ENCODE assay signal across 12 cellular contexts in genomic region chr2:205731521-205731965, GRCh38. TPM values are rescaled to one million over a fixed set of nuclear protein-coding genes. Genes with fewer than 3 reads are reported as not detected.
DNase-seq lines count a peak whose midpoint lies in the region; ATAC-seq and TF ChIP-seq lines count a peak whose summit lies in the region.
"Had no signal": no experiment of that assay in that cellular context is flagged by ENCODE, and none has a peak within 500 bp of the region (broad histone marks: within the 10 kb centered on the region; RNA-seq: fewer than 3 reads in every experiment).

No MANE protein-coding gene starts in this region.

- peaks cover 15 to 26% (median 23%) of the 10 kb centered on the region in 3 experiments for H3K36me3 Mint-ChIP-seq in H9 (ENCODE audit: insufficient read depth in 1 of 3, low read depth in 3 of 3)
- H3K36me3 Mint-ChIP-seq: activated naive CD8-positive, alpha-beta T cell; stimulated activated memory B cell treated with anti-CD40 and anti-IgM and Interleukin-4, amounts not matched to agents 10 μg/mL and 1 μg/mL and 100 μg/mL, for 72 hours had no signal

- H3K9ac ChIP-seq in H9 (ENCODE audit: extremely low read depth, insufficient read length, low read length), result no peak overlapping the region

- TF ChIP-seq CTCF in H9 (conservative IDR thresholded peaks at IDR 0.05), result no peak

- no peak overlapping the region for H3K4ac ChIP-seq in H9 (ENCODE audit: low read depth, low read length)

- no peak overlapping the region for H2BK120ac ChIP-seq in H9 (ENCODE audit: low read depth, low read length, poor library complexity, severe bottlenecking)

- no peak overlapping the region for H2BK15ac ChIP-seq in H9 (ENCODE audit: low read depth, low read length)

- no peaks in the 10 kb centered on the region for H3K23me2 ChIP-seq in H9 (ENCODE audit: insufficient read length, low read depth, low read length, poor library complexity, severe bottlenecking)

- no peak overlapping the region for H2BK20ac ChIP-seq in H9 (ENCODE audit: low read depth, low read length, poor library complexity, severe bottlenecking)

- no peaks in the 10 kb centered on the region for H3K27me3 ChIP-seq in H9 (ENCODE audit: insufficient read depth, low read length)

- H3K18ac ChIP-seq in H9 (ENCODE audit: insufficient read length, low read depth, low read length), result no peak overlapping the region

- no peaks in the 10 kb centered on the region for H3K79me2 ChIP-seq in H9 (ENCODE audit: insufficient read depth, low read length)

- H3K4me3 Mint-ChIP-seq in H9, result no peak overlapping the region
- H3K4me3 Mint-ChIP-seq: activated naive CD8-positive, alpha-beta T cell; stimulated activated memory B cell treated with anti-CD40 and anti-IgM and Interleukin-4, amounts not matched to agents 10 μg/mL and 1 μg/mL and 100 μg/mL, for 72 hours; T-helper 2 cell treated with Interferon-gamma antibody and Interleukin-4, amounts not matched to agents 5 μg/mL and 100 μg/mL, for 36 hours had no signal

- ATAC-seq in GM19043 (IDR thresholded peaks at IDR 0.05; ENCODE audit: low read depth, unreplicated experiment) (peak; percentile 77), HG03108 (IDR thresholded peaks at IDR 0.05; ENCODE audit: unreplicated experiment) (peak; percentile 73)
- ATAC-seq: stimulated activated memory B cell treated with anti-CD40 and anti-IgM and Interleukin-4, amounts not matched to agents 10 μg/mL and 1 μg/mL and 100 μg/mL, for 72 hours had no signal

- no peaks in the 10 kb centered on the region for H3K27me3 Mint-ChIP-seq in H9 (ENCODE audit: low read depth)
- H3K27me3 Mint-ChIP-seq: activated naive CD8-positive, alpha-beta T cell; stimulated activated memory B cell treated with anti-CD40 and anti-IgM and Interleukin-4, amounts not matched to agents 10 μg/mL and 1 μg/mL and 100 μg/mL, for 72 hours had no signal

- H3K4me2 ChIP-seq in H9 (ENCODE audit: insufficient read depth, insufficient read length, low read length), result no peak overlapping the region

- H3K27ac ChIP-seq in H9 (ENCODE audit: insufficient read length, low read depth, low read length), result no peak overlapping the region

- peaks cover 57 to 62% of the 10 kb centered on the region in 2 experiments for H3K4me1 Mint-ChIP-seq in H9

- no peak overlapping the region for H2BK5ac ChIP-seq in H9 (ENCODE audit: insufficient read length, low read length)

- no peak overlapping the region for H2AFZ ChIP-seq in H9 (ENCODE audit: low read length)

- no peak overlapping the region for H3K27ac Mint-ChIP-seq in H9
- H3K27ac Mint-ChIP-seq: activated naive CD8-positive, alpha-beta T cell; progenitor cell of endocrine pancreas; stimulated activated memory B cell treated with anti-CD40 and anti-IgM and Interleukin-4, amounts not matched to agents 10 μg/mL and 1 μg/mL and 100 μg/mL, for 72 hours; T-helper 2 cell treated with Interferon-gamma antibody and Interleukin-4, amounts not matched to agents 5 μg/mL and 100 μg/mL, for 36 hours had no signal

- peak; percentile 96 for DNase-seq in fibroblast of gingiva (ENCODE audit: low read depth)
- peak; percentile 73 for DNase-seq in stromal cell of bone marrow (ENCODE audit: low read depth)
- DNase-seq in NCI-H187 (lab: John Stamatoyannopoulos, UW), result no peak
- DNase-seq in hippocampal formation (lab: John Stamatoyannopoulos, UW), result no peak
- no peak for DNase-seq in H9
- DNase-seq: NCI-H2227 treated with DMSO at 0.1 percent for 48 hours had no signal

- no CpG with 5 or more reads among the region's 5 CpGs for WGBS in H9 (ENCODE audit: extremely low coverage, insufficient read length, low lambda C conversion rate)

- H4K91ac ChIP-seq in H9 (ENCODE audit: insufficient read length, low read depth, low read length), result no peak overlapping the region

- H2AK5ac ChIP-seq in H9 (ENCODE audit: insufficient read length, low read length), result no peak overlapping the region

- no peak overlapping the region for H4K5ac ChIP-seq in H9 (ENCODE audit: insufficient read length, low read depth, low read length)

- no peak overlapping the region for H3K14ac ChIP-seq in H9 (ENCODE audit: insufficient read depth, low read length)

- peaks cover 7% of the 10 kb centered on the region; the same call in 1 of the 2 replicates for H3K4me1 ChIP-seq in H9 (ENCODE audit: insufficient read depth, low read length)

- no peak overlapping the region for H3K23ac ChIP-seq in H9 (ENCODE audit: insufficient read length, low read depth, low read length)

- H2BK12ac ChIP-seq in H9 (ENCODE audit: insufficient read length, low read depth, low read length), result no peak overlapping the region

- H4K20me1 ChIP-seq in H9 (ENCODE audit: control insufficient read depth, insufficient read depth, insufficient read length), result no peaks in the 10 kb centered on the region

- no peak overlapping the region for H3T11ph ChIP-seq in H9 (ENCODE audit: low read length)

- no peak overlapping the region for H3K56ac ChIP-seq in H9 (ENCODE audit: insufficient read length, low read depth, low read length)

- H3K9me3 ChIP-seq in H9 (ENCODE audit: control insufficient read depth, low read depth, low read length), result no peaks in the 10 kb centered on the region

- H3K9me3 Mint-ChIP-seq in H9, result no peaks in the 10 kb centered on the region; a peak in 1 of 5 replicates
- H3K9me3 Mint-ChIP-seq: stimulated activated memory B cell treated with anti-CD40 and anti-IgM and Interleukin-4, amounts not matched to agents 10 μg/mL and 1 μg/mL and 100 μg/mL, for 72 hours; T-helper 2 cell treated with Interferon-gamma antibody and Interleukin-4, amounts not matched to agents 5 μg/mL and 100 μg/mL, for 36 hours had no signal

- no peaks in the 10 kb centered on the region for H3K79me1 ChIP-seq in H9 (ENCODE audit: insufficient read depth, low read depth, low read length, poor library complexity, severe bottlenecking)

- H4K8ac ChIP-seq in H9 (replicated peaks; ENCODE audit: insufficient read length, low read depth, low read length), result no peak overlapping the region

RNA-seq across cellular contexts. Expression of gene NRP2, which starts 49.2 kb away (rescaled TPM):
- 19.7 and 20.7 TPM in 2 replicates for total RNA-seq in H9 (2021)

Comparison
In these comparisons a context has a peak if more than half of its experiments do, and no peak if none do; other contexts are left out.
1. DNase-seq: peak in fibroblast of gingiva (single experiment) and stromal cell of bone marrow (single experiment); none in NCI-H187 (0 of 2), hippocampal formation (0 of 2) and H9 (single experiment).